In the genomic region with DNA sequence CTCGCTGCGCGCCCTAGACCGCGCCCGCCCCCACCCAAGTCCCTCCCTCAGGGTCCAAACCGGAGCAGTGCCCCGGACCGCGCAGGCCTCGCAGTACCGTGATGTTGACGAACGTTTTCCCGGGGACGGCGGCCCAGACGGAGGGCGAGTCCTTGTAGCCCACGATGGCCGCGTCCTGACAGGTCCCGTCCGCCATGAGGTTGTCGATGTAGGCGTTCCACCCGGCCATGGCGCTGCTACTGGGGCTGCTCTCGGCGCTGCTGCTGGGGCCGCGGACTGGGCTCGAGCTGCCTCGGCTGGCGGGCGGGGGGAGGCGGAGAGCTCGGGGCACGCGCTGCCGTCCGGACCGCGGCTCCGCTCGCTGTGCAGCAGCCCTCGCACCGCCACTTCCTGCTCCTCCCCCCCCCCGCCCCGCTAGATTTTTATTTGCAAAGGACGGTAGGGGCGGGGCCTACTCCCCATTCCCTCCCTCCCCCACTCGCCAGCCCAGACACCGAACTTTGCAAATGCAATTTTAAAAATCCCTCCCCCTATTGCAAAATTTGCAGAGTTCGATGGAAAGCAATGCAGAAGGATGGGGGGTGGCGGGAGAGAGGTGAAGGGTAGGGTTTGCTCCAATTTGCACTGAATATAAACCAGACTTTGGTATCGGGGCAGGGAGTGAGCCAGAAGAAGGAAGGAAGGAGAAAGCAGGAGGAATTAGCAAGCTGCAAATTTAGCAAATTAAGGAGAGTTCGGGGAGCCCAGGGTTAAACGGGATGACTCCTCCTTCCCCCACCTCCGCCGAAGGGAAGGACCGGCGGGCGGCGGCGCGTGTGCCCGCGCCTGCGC, we compare ENCODE assay signal across 8 cellular contexts. TPM values are rescaled to one million over a fixed set of nuclear protein-coding genes. Genes with fewer than 3 reads are reported as not detected.
DNase-seq lines count a peak whose midpoint lies in the region; ATAC-seq, FAIRE-seq and TF ChIP-seq lines count a peak whose summit lies in the region.

A gene (minus strand): TSS at position 365 of the 831 bp plus-strand sequence. CDS start 136 bp downstream, at position 229.

- peak within 1 kb of the TSS; percentile 93 to 100 (median 100) for H3K4me3 ChIP-seq in HepG2 (replicated peaks in 1 of 3; ENCODE audit: insufficient read depth in 1 of 3, low read depth in 2 of 3, low read length in 3 of 3)

- peak within 1 kb of the TSS; percentile 84 for H3K4me2 ChIP-seq in HepG2 (ENCODE audit: low read depth, low read length)

- TF ChIP-seq EP300 in HepG2 (IDR thresholded peaks at IDR 0.05; ENCODE audit: low read depth in 2 of 2, low read length in 2 of 2) (peak in 1 of 2 experiments; percentile 36; a peak in 1 of 4 replicates), HepG2 (CRISPR knock-in tag; IDR thresholded peaks at IDR 0.05; ENCODE audit: borderline replicate concordance) (no peak)

- H3K9ac ChIP-seq in HepG2 (ENCODE audit: insufficient read depth, low read depth, low read length) = peak within 1 kb of the TSS; percentile 99

- H3K27ac ChIP-seq in HepG2 (ENCODE audit: extremely low read length, insufficient read depth, low read length) = peak within 1 kb of the TSS; percentile 99

- H3K4me1 ChIP-seq in HepG2 (ENCODE audit: insufficient read depth, low read length) = peaks cover 55% of the 10 kb centered on the region

- peak; percentile 21 for ATAC-seq in HG03342 (IDR thresholded peaks at IDR 0.05; ENCODE audit: unreplicated experiment)
- peak; percentile 21 for ATAC-seq in HepG2
- ATAC-seq in HG02981 (IDR thresholded peaks at IDR 0.05; ENCODE audit: unreplicated experiment) = no peak

- intact Hi-C loops in HepG2 (cut with micrococcal nuclease; ENCODE audit: unreplicated experiment) = no loop called here

- peaks cover 11 to 32% of the 10 kb centered on the region in 2 experiments for H3K36me3 ChIP-seq in HepG2 (replicated peaks in 1 of 2; ENCODE audit: control insufficient read depth in 1 of 2, insufficient read depth in 2 of 2, low read length in 2 of 2)

- H3K27me3 ChIP-seq in HepG2 (ENCODE audit: control insufficient read depth in 1 of 2, insufficient read depth in 2 of 2, low read length in 2 of 2) = no peaks in the 10 kb centered on the region; a peak in 1 of 5 replicates

- TF ChIP-seq RAD21 in HepG2 (CRISPR knock-in tag; IDR thresholded peaks at IDR 0.05) = no peak

- CTCF ChIA-PET in HepG2 (lab: Yijun Ruan, JAX; ENCODE audit: low intra/inter-chr PET ratio, low total read pairs) = no interaction called here

- peak; percentile 85 for FAIRE-seq in HepG2 (lab: Jason Lieb, UNC)

- H3K79me2 ChIP-seq in HepG2 (ENCODE audit: insufficient read depth, low read length) = peaks cover 50% of the 10 kb centered on the region

- TF ChIP-seq CTCF in GM10266 (IDR thresholded peaks at IDR 0.05; ENCODE audit: control insufficient read depth, insufficient read depth, low read depth, missing control alignments) (no peak), HepG2 (CRISPR knock-in tag; IDR thresholded peaks at IDR 0.05) (no peak)

- peaks cover 33% of the 10 kb centered on the region for H4K20me1 ChIP-seq in HepG2 (ENCODE audit: insufficient read depth, low read length)

- BruUV-seq in HepG2 (replicated peaks; lab: Mats Ljungman, UMichigan) = no TSS peak

- H3K9me3 ChIP-seq in HepG2 (ENCODE audit: low read length) = no peaks in the 10 kb centered on the region

- in situ Hi-C loops in HepG2 (cut with HindIII; ENCODE audit: extremely low pct_ligation_motif_present, low pct_unique_long_range_greater_than_20kb) = no loop called here

- peak; percentile 95 for DNase-seq in GM10266 (ENCODE audit: extremely low spot score)
- peak; percentile 91 for DNase-seq in NCI-H748 (lab: John Stamatoyannopoulos, UW; ENCODE audit: unreplicated experiment)
- peak; percentile 73 to 89 for DNase-seq in activated CD4-positive, alpha-beta T cell treated with anti-CD3 and anti-CD28 coated beads, Interleukin-2, amount 50 U/mL, for 24 hours (ENCODE audit: low read depth in 1 of 2, low spot score in 1 of 2)
- peak; percentile 88 for DNase-seq in dermis blood vessel endothelial cell
- DNase-seq in HepG2 (ENCODE audit: low spot score) = peak; percentile 90
- peak; percentile 85 for DNase-seq in stimulated activated CD4-positive, alpha-beta T cell treated with anti-CD3 and anti-CD28 coated beads, Interleukin-2, amount 100 ng/mL, for 4 hours (ENCODE audit: low read depth)

- no peak within 1 kb of the TSS for H2AFZ ChIP-seq in HepG2 (ENCODE audit: low read length)

- POLR2A ChIA-PET in HepG2 (lab: Yijun Ruan, JAX) = interaction anchor here (0.6 to 10.0 kb wide), 8 partner anchors 9 to 152 kb away, joined by 3 to 273 read pairs (median 8); a partner anchor contains a TSS

- under 1% methylated on average over 18 of the region's 70 CpGs for WGBS in HepG2 (ENCODE audit: low lambda C conversion rate)

- TF ChIP-seq POLR2A in HepG2 (IDR thresholded peaks at IDR 0.05; ENCODE audit: insufficient read depth in 1 of 2, low read depth in 2 of 2, low read length in 2 of 2) = peak; percentile 72 to 87; a peak in 3 of 4 replicates

TF ChIP-seq in HepG2, 621 proteins besides CTCF, POLR2A, EP300 and RAD21 (continues in another document):
- peak; percentile 91 for TF ChIP-seq POLR2G (IDR thresholded peaks at IDR 0.05; ENCODE audit: low read depth, low read length)
- TF ChIP-seq, protein P1, sequence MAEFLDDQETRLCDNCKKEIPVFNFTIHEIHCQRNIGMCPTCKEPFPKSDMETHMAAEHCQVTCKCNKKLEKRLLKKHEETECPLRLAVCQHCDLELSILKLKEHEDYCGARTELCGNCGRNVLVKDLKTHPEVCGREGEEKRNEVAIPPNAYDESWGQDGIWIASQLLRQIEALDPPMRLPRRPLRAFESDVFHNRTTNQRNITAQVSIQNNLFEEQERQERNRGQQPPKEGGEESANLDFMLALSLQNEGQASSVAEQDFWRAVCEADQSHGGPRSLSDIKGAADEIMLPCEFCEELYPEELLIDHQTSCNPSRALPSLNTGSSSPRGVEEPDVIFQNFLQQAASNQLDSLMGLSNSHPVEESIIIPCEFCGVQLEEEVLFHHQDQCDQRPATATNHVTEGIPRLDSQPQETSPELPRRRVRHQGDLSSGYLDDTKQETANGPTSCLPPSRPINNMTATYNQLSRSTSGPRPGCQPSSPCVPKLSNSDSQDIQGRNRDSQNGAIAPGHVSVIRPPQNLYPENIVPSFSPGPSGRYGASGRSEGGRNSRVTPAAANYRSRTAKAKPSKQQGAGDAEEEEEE (CRISPR knock-in tag; IDR thresholded peaks at IDR 0.05; ENCODE audit: borderline replicate concordance) = no peak
- TF ChIP-seq SIX1 (CRISPR knock-in tag; IDR thresholded peaks at IDR 0.05; ENCODE audit: borderline replicate concordance) = no peak
- no peak for TF ChIP-seq TBL1XR1 (IDR thresholded peaks at IDR 0.05; ENCODE audit: borderline replicate concordance, low read length, partially characterized antibody)
- TF ChIP-seq ZNF343 (CRISPR knock-in tag; IDR thresholded peaks at IDR 0.05) = 0 out of 2 replicates have a peak, but pooled peaks have one; percentile 51
- TF ChIP-seq SALL2 (CRISPR knock-in tag; IDR thresholded peaks at IDR 0.05) = peak; percentile 74
- TF ChIP-seq ZNF773 (CRISPR knock-in tag; IDR thresholded peaks at IDR 0.05; ENCODE audit: borderline replicate concordance) = peak; percentile 71; the same call in 1 of the 2 replicates
- TF ChIP-seq ATF1 (CRISPR knock-in tag; IDR thresholded peaks at IDR 0.05) = no peak
- peak; percentile 54; the same call in 1 of the 2 replicates for TF ChIP-seq HES4 (CRISPR knock-in tag; IDR thresholded peaks at IDR 0.05; ENCODE audit: borderline replicate concordance)

RNA-seq across cellular contexts. Expression of the gene that starts here (rescaled TPM):
- total RNA-seq in dermis blood vessel endothelial cell (298 and 729 TPM in 2 replicates), HepG2 (2016; rRNA removed; fragmentation: Illumina TruSeq; extraction: Trizol) (494 and 520 TPM in 2 replicates)
- total RNA-seq in HepG2 (2016; cell fraction: cytosol; rRNA removed; fragmentation: Illumina TruSeq; extraction: Trizol; ENCODE audit: low read depth) = 274 and 364 TPM in 2 replicates
- 482 and 502 TPM in 2 replicates for total RNA-seq in HepG2 (2016; cell fraction: insoluble cytoplasmic fraction; rRNA removed; fragmentation: Illumina TruSeq; extraction: Trizol)
- 274 and 390 TPM in 2 replicates for total RNA-seq in HepG2 (2016; cell fraction: membrane; rRNA removed; fragmentation: Illumina TruSeq; extraction: Trizol)
- total RNA-seq in HepG2 (2016; cell fraction: nucleus; rRNA removed; fragmentation: Illumina TruSeq; extraction: Trizol) = 166 and 182 TPM in 2 replicates
- polyA plus RNA-seq in HepG2 (2011; rRNA removed) = 589 and 613 TPM in 2 replicates
- polyA plus RNA-seq in HepG2 (2011; cell fraction: cytosol; rRNA removed) = 590 and 702 TPM in 2 replicates
- polyA plus RNA-seq in HepG2 (2011; cell fraction: nucleus; rRNA removed) = 303 and 324 TPM in 2 replicates
- 507 and 533 TPM in 2 replicates for polyA plus RNA-seq in HepG2 (2012)
- polyA plus RNA-seq in HepG2 (2016; cell fraction: cytosol; fragmentation: Illumina TruSeq; extraction: Trizol; ENCODE audit: low read depth) = 515 and 664 TPM in 2 replicates
- polyA plus RNA-seq in HepG2 (2016; cell fraction: insoluble cytoplasmic fraction; fragmentation: Illumina TruSeq; extraction: Trizol; ENCODE audit: low read depth) = 954 and 1,000 TPM in 2 replicates
- 494 and 571 TPM in 2 replicates for polyA plus RNA-seq in HepG2 (2016; cell fraction: membrane; fragmentation: Illumina TruSeq; extraction: Trizol; ENCODE audit: low read depth)
- 485 and 521 TPM in 2 replicates for polyA plus RNA-seq in HepG2 (2016; cell fraction: nucleus; fragmentation: Illumina TruSeq; extraction: Trizol; ENCODE audit: insufficient read depth, low read depth)
- polyA minus RNA-seq in HepG2 (2011; rRNA and poly(A)+ RNA removed; ENCODE audit: low replicate concordance) = 456 and 623 TPM in 2 replicates
- polyA minus RNA-seq in HepG2 (2011; cell fraction: cytosol; rRNA and poly(A)+ RNA removed) = 408 and 605 TPM in 2 replicates
- 126 and 127 TPM in 2 replicates for polyA minus RNA-seq in HepG2 (2011; cell fraction: nucleus; rRNA and poly(A)+ RNA removed)
